In genomic region chr5:81850932-81851331, GRCh38 we compare ENCODE assay signal across 8 cellular contexts.
DNase-seq lines count a peak whose midpoint lies in the region; ATAC-seq and TF ChIP-seq lines count a peak whose summit lies in the region.

No MANE protein-coding gene starts in this region.

- H3K4me1 Mint-ChIP-seq in activated T-cell treated with anti-CD3 and anti-CD28 coated beads, Interleukin-2, amount 50 U/mL, for 24 hours (ENCODE audit: low read depth), result peaks cover 40% of the 10 kb centered on the region

- H3K27me3 Mint-ChIP-seq in activated T-cell treated with anti-CD3 and anti-CD28 coated beads, Interleukin-2, amount 50 U/mL, for 24 hours, result no peaks in the 10 kb centered on the region

- peak overlapping the region; percentile 97 for H3K27ac Mint-ChIP-seq in activated T-cell treated with anti-CD3 and anti-CD28 coated beads, Interleukin-2, amount 50 U/mL, for 24 hours

- WGBS in body of pancreas, 2 donors, result 20 to 24% methylated on average over 2 of the region's 2 CpGs
- 17 to 30% methylated on average over 2 of the region's 2 CpGs for WGBS in lung, 2 donors
- 6 to 22% methylated on average over 2 of the region's 2 CpGs for WGBS in tibial nerve, 2 donors

- no peaks in the 10 kb centered on the region for H3K9me3 ChIP-seq in body of pancreas
- H3K9me3 ChIP-seq in lung (ENCODE audit: control insufficient read depth in 2 of 2, insufficient read depth in 1 of 2, low read length in 1 of 2), result no peaks in the 10 kb centered on the region
- H3K9me3 ChIP-seq in tibial nerve, result no peaks in the 10 kb centered on the region

- H3K27me3 ChIP-seq in body of pancreas (no peaks in the 10 kb centered on the region), lung (ENCODE audit: control insufficient read depth, insufficient read depth) (no peaks in the 10 kb centered on the region), tibial nerve (no peaks in the 10 kb centered on the region)

- peak overlapping the region; percentile 87 for H3K4me3 Mint-ChIP-seq in activated T-cell treated with anti-CD3 and anti-CD28 coated beads, Interleukin-2, amount 50 U/mL, for 24 hours

- no peak for DNase-seq in activated T-cell treated with anti-CD3 and anti-CD28 coated beads, Interleukin-2, amount 50 U/mL, for 24 hours
- no peak for DNase-seq in activated T-cell treated with anti-CD3 and anti-CD28 coated beads for 4 hours
- no peak for DNase-seq in body of pancreas
- no peak for DNase-seq in lung (ENCODE audit: low spot score)
- DNase-seq in tibial nerve (ENCODE audit: low spot score in 2 of 2), result no peak
- no peak for DNase-seq in RKO (ENCODE audit: low spot score)
- no peak for DNase-seq in kidney glomerular epithelial cell (lab: John Stamatoyannopoulos, UW)
- no peak for DNase-seq in NCI-H2081 treated with DMSO at 0.1 percent for 48 hours (lab: John Stamatoyannopoulos, UW)

- H3K9me3 Mint-ChIP-seq in activated T-cell treated with anti-CD3 and anti-CD28 coated beads, Interleukin-2, amount 50 U/mL, for 24 hours, result no peaks in the 10 kb centered on the region

- no peaks in the 10 kb centered on the region for H3K36me3 ChIP-seq in body of pancreas (replicated peaks in 1 of 2; ENCODE audit: insufficient read depth in 1 of 2, low read depth in 2 of 2)
- no peaks in the 10 kb centered on the region for H3K36me3 ChIP-seq in lung (ENCODE audit: control insufficient read depth in 2 of 2, insufficient read depth in 2 of 2, low read length in 2 of 2)
- H3K36me3 ChIP-seq in tibial nerve, result no peaks in the 10 kb centered on the region

- TF ChIP-seq EP300 in tibial nerve (IDR thresholded peaks at IDR 0.05), result no peak

- TF ChIP-seq CTCF in body of pancreas (IDR thresholded peaks at IDR 0.05), result no peak
- TF ChIP-seq CTCF in lung (IDR thresholded peaks at IDR 0.05; ENCODE audit: control extremely low read depth, extremely low read depth), result no peak
- TF ChIP-seq CTCF in tibial nerve (IDR thresholded peaks at IDR 0.05), result no peak

- H3K4me1 ChIP-seq in body of pancreas (peaks cover 58% of the 10 kb centered on the region), lung (ENCODE audit: control insufficient read depth in 2 of 2, insufficient read depth in 2 of 2, low read length in 2 of 2) (peaks cover 17 to 21% of the 10 kb centered on the region in 2 donors), tibial nerve (peaks cover 0 to 86% (median 33%) of the 10 kb centered on the region in 4 donors)

- no peak overlapping the region for H3K4me3 ChIP-seq in body of pancreas
- H3K4me3 ChIP-seq in lung, result no peak overlapping the region
- peak overlapping the region in 2 of 4 donors; percentile 49 to 63 for H3K4me3 ChIP-seq in tibial nerve

- intact Hi-C loops in body of pancreas (cut with DNase I), result loop anchor here (5.0 kb wide), 1 partner anchor 99 kb away; the partner anchor contains the start of gene SSBP2

- ATAC-seq in body of pancreas (no peak), lung (ENCODE audit: insufficient read depth, low FRiP score) (no peak)

- H3K27ac ChIP-seq in body of pancreas (peak overlapping the region; percentile 82 to 96 (median 94)), lung (ENCODE audit: low read depth in 1 of 2, low read length in 1 of 2) (peak overlapping the region; percentile 97 to 99), tibial nerve (peak overlapping the region; percentile 77 to 93 (median 84))

- no peak for TF ChIP-seq POLR2A in body of pancreas (IDR thresholded peaks at IDR 0.05)
- TF ChIP-seq POLR2A in tibial nerve (IDR thresholded peaks at IDR 0.05), result no peak

- peaks cover 3% of the 10 kb centered on the region for H3K36me3 Mint-ChIP-seq in activated T-cell treated with anti-CD3 and anti-CD28 coated beads, Interleukin-2, amount 50 U/mL, for 24 hours (ENCODE audit: low read depth)
